ENCODE assay signal across 9 cellular contexts in the genomic region with DNA sequence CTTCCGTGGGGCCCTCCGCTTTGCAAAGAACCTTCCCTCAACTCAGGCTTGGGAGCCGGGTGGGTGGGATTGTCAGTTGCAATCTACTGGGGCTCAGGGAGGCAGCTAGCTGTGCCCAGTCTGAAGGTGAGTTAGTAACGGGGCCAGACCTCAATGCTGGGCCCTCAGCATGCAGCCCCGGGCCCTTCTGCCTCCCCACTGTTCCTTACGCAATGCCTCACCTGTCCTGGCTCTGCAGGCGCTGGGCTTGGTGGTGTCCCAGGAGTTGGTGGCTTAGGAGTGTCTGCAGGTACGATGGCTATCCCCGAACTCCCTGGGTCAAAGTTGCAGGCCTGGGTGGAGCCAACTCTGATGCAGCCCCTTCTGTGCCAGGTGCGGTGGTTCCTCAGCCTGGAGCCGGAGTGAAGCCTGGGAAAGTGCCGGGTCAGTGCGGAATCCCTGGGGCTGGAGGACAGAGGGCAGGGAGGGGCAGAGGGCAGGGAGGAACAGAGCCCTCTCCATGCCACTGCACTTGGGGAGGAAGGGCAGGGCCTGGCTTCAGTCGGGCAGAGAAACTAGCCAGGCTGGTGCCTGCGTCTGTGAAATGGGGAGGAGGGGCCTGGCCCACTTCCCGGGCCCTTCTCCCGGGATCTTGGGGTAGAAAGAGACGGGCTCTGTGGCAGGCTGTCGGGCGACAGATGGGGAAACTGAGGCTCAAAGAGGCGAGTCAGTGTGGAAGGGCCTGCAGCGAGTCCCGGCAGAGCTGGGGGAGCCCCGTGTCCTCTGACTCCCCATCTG. TPM values are rescaled to one million over a fixed set of nuclear protein-coding genes. Genes with fewer than 3 reads are reported as not detected.
DNase-seq lines count a peak whose midpoint lies in the region; ATAC-seq and TF ChIP-seq lines count a peak whose summit lies in the region.
"Had no signal": no experiment of that assay in that cellular context is flagged by ENCODE, and none has a peak within 500 bp of the region (broad histone marks: within the 10 kb centered on the region; RNA-seq: fewer than 3 reads in every experiment).

No MANE protein-coding gene starts in this region.

- H3K27me3 Mint-ChIP-seq in HFFc6 (ENCODE audit: insufficient read depth) (peaks cover 1% of the 10 kb centered on the region; the same call in 1 of the 2 replicates), WTC11 (ENCODE audit: low read depth) (no peaks in the 10 kb centered on the region)

- H3K9me3 Mint-ChIP-seq in HFFc6 (no peaks in the 10 kb centered on the region), WTC11 (no peaks in the 10 kb centered on the region)
- H3K9me3 Mint-ChIP-seq in stimulated activated effector memory CD8-positive, alpha-beta T cell treated with anti-CD3 and anti-CD28 coated beads, Interleukin-12 subunit alpha, Interleukin-12 subunit beta, amount 100 ng/mL, for 72 hours = no peaks in the 10 kb centered on the region

- intact Hi-C loops in left lung (cut with DNase I) = no loop called here

- CTCF ChIA-PET in WTC11 (lab: Charles Lee) = interaction anchor here (0.8 to 12.5 kb wide), 8 partner anchors 9 to 359 kb away, joined by 3 to 122 read pairs (median 6); a partner anchor contains a TSS

- H3K4me3 Mint-ChIP-seq in HFFc6 (no peak overlapping the region), WTC11 (peak overlapping the region; percentile 45)
- no peak overlapping the region for H3K4me3 Mint-ChIP-seq in stimulated activated effector memory CD8-positive, alpha-beta T cell treated with anti-CD3 and anti-CD28 coated beads, Interleukin-12 subunit alpha, Interleukin-12 subunit beta, amount 100 ng/mL, for 72 hours

- DNase-seq in HFFc6 (no peak), WTC11 (ENCODE audit: low spot score) (no peak), left lung (peak in 1 of 2 donors; percentile 70), DMS153 (lab: John Stamatoyannopoulos, UW) (no peak), dermis blood vessel endothelial cell (no peak)
- no peak for DNase-seq in stimulated activated effector memory CD8-positive, alpha-beta T cell treated with anti-CD3 and anti-CD28 coated beads, Interleukin-12 subunit alpha, Interleukin-12 subunit beta, amount 100 ng/mL, for 72 hours (ENCODE audit: low spot score in 2 of 2)
- DNase-seq: NCI-H1694 treated with DMSO at 0.1 percent for 48 hours had no signal

- H3K4me1 Mint-ChIP-seq in HFFc6 (ENCODE audit: low read depth) = peaks cover 7% of the 10 kb centered on the region
- peaks cover 48% of the 10 kb centered on the region for H3K4me1 Mint-ChIP-seq in WTC11
- no peaks in the 10 kb centered on the region for H3K4me1 Mint-ChIP-seq in stimulated activated effector memory CD8-positive, alpha-beta T cell treated with anti-CD3 and anti-CD28 coated beads, Interleukin-12 subunit alpha, Interleukin-12 subunit beta, amount 100 ng/mL, for 72 hours

- H3K4me3 ChIP-seq in left lung (no peak overlapping the region), stomach smooth muscle (ENCODE audit: low read length in 2 of 2) (peak overlapping the region in 1 of 2 donors; percentile 47)

- POLR2A ChIA-PET in WTC11 (lab: Charles Lee) = interaction anchor here (0.5 kb wide), 1 partner anchor 150 kb away, joined by 4 read pairs; no protein-coding TSS in a partner anchor

- H3K36me3 ChIP-seq in left lung (peaks cover 0 to 3% of the 10 kb centered on the region in 2 donors), stomach smooth muscle (ENCODE audit: control insufficient read depth in 2 of 2, insufficient read depth in 2 of 2, low read length in 2 of 2) (peaks cover 10 to 29% of the 10 kb centered on the region in 2 donors)
- H3K36me3 ChIP-seq: neutrophil had no signal

- TF ChIP-seq CTCF in HFFc6 (IDR thresholded peaks at IDR 0.05) = no peak
- no peak for TF ChIP-seq CTCF in WTC11 (IDR thresholded peaks at IDR 0.05)
- no peak for TF ChIP-seq CTCF in left lung (IDR thresholded peaks at IDR 0.05)

- H3K36me3 Mint-ChIP-seq in HFFc6 (ENCODE audit: low read depth) = peaks cover 4% of the 10 kb centered on the region; the same call in 1 of the 2 replicates
- H3K36me3 Mint-ChIP-seq in WTC11 = no peaks in the 10 kb centered on the region
- H3K36me3 Mint-ChIP-seq in stimulated activated effector memory CD8-positive, alpha-beta T cell treated with anti-CD3 and anti-CD28 coated beads, Interleukin-12 subunit alpha, Interleukin-12 subunit beta, amount 100 ng/mL, for 72 hours = no peaks in the 10 kb centered on the region

- no peaks in the 10 kb centered on the region for H3K27me3 ChIP-seq in left lung
- no peaks in the 10 kb centered on the region for H3K27me3 ChIP-seq in stomach smooth muscle (ENCODE audit: control insufficient read depth in 1 of 2, insufficient read depth in 2 of 2, low read length in 2 of 2)
- H3K27me3 ChIP-seq: neutrophil had no signal

- ATAC-seq in WTC11 (peak; percentile 40), left lung (peak; percentile 82)
- ATAC-seq in stimulated activated effector memory CD8-positive, alpha-beta T cell treated with anti-CD3 and anti-CD28 coated beads, Interleukin-12 subunit alpha, Interleukin-12 subunit beta, amount 100 ng/mL, for 72 hours = no peak

- H3K9me3 ChIP-seq in left lung (no peaks in the 10 kb centered on the region), stomach smooth muscle (ENCODE audit: control insufficient read depth in 2 of 2, low read length in 2 of 2) (no peaks in the 10 kb centered on the region)
- H3K9me3 ChIP-seq: neutrophil had no signal

- H3K27ac Mint-ChIP-seq in HFFc6 = peak overlapping the region; percentile 40; the same call in 1 of the 2 replicates
- H3K27ac Mint-ChIP-seq in WTC11 = peak overlapping the region; percentile 84
- no peak overlapping the region for H3K27ac Mint-ChIP-seq in stimulated activated effector memory CD8-positive, alpha-beta T cell treated with anti-CD3 and anti-CD28 coated beads, Interleukin-12 subunit alpha, Interleukin-12 subunit beta, amount 100 ng/mL, for 72 hours

- no peaks in the 10 kb centered on the region for H3K4me1 ChIP-seq in left lung
- peaks cover 37% of the 10 kb centered on the region for H3K4me1 ChIP-seq in stomach smooth muscle (ENCODE audit: control insufficient read depth, insufficient read depth, low read length)

- no peak overlapping the region for H3K27ac ChIP-seq in left lung
- peak overlapping the region; percentile 71 for H3K27ac ChIP-seq in stomach smooth muscle (ENCODE audit: low read length)
- H3K27ac ChIP-seq: neutrophil had no signal

- H3K9ac ChIP-seq in stomach smooth muscle (ENCODE audit: low read length in 2 of 2) = peak overlapping the region; percentile 26 to 29

TF ChIP-seq in WTC11, 78 proteins besides CTCF, POLR2A, EP300 and RAD21 (continues in another document):
- TF ChIP-seq, protein P1, sequence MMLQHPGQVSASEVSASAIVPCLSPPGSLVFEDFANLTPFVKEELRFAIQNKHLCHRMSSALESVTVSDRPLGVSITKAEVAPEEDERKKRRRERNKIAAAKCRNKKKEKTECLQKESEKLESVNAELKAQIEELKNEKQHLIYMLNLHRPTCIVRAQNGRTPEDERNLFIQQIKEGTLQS (CRISPR knock-in tag; conservative IDR thresholded peaks at IDR 0.05) = no peak
- TF ChIP-seq SP1 (CRISPR knock-in tag; conservative IDR thresholded peaks at IDR 0.05) (no peak), ZNF423 (CRISPR knock-in tag; IDR thresholded peaks at IDR 0.05) (peak; percentile 58; the same call in 1 of the 2 replicates), GABPB1 (CRISPR knock-in tag; IDR thresholded peaks at IDR 0.05) (no peak), ZNF263 (CRISPR knock-in tag; IDR thresholded peaks at IDR 0.05; ENCODE audit: low read depth) (no peak), MXD4 (CRISPR knock-in tag; IDR thresholded peaks at IDR 0.05; ENCODE audit: borderline replicate concordance) (no peak), FOXP1 (CRISPR knock-in tag; IDR thresholded peaks at IDR 0.05; ENCODE audit: borderline replicate concordance) (peak; percentile 35; the same call in 1 of the 2 replicates), NR2C2 (CRISPR knock-in tag; IDR thresholded peaks at IDR 0.05) (no peak), CREB1 (CRISPR knock-in tag; IDR thresholded peaks at IDR 0.05) (no peak), SMAD4 (CRISPR knock-in tag; IDR thresholded peaks at IDR 0.05) (no peak)
- TF ChIP-seq, protein P2, sequence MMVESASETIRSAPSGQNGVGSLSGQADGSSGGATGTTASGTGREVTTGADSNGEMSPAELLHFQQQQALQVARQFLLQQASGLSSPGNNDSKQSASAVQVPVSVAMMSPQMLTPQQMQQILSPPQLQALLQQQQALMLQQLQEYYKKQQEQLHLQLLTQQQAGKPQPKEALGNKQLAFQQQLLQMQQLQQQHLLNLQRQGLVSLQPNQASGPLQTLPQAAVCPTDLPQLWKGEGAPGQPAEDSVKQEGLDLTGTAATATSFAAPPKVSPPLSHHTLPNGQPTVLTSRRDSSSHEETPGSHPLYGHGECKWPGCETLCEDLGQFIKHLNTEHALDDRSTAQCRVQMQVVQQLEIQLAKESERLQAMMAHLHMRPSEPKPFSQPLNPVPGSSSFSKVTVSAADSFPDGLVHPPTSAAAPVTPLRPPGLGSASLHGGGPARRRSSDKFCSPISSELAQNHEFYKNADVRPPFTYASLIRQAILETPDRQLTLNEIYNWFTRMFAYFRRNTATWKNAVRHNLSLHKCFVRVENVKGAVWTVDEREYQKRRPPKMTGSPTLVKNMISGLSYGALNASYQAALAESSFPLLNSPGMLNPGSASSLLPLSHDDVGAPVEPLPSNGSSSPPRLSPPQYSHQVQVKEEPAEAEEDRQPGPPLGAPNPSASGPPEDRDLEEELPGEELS (CRISPR knock-in tag; IDR thresholded peaks at IDR 0.05) = no peak; the same call in 1 of the 2 replicates
- TF ChIP-seq, protein P3, sequence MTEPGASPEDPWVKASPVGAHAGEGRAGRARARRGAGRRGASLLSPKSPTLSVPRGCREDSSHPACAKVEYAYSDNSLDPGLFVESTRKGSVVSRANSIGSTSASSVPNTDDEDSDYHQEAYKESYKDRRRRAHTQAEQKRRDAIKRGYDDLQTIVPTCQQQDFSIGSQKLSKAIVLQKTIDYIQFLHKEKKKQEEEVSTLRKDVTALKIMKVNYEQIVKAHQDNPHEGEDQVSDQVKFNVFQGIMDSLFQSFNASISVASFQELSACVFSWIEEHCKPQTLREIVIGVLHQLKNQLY (CRISPR knock-in tag; IDR thresholded peaks at IDR 0.05) = no peak
- TF ChIP-seq, protein P4, sequence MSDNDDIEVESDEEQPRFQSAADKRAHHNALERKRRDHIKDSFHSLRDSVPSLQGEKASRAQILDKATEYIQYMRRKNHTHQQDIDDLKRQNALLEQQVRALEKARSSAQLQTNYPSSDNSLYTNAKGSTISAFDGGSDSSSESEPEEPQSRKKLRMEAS (CRISPR knock-in tag; IDR thresholded peaks at IDR 0.05) = 0 out of 2 replicates have a peak, but pooled peaks have one; percentile 19

RNA-seq across cellular contexts. Expression of a gene that starts 15.0 kb away (rescaled TPM):
- 10 to 100 TPM in 5 of 6 experiments, 1 to 10 TPM in 1; 4.7 to 25.8 (median 19.1) TPM for total RNA-seq in HFFc6 (2021; fragmentation: NEBNext Ultra II Directional; extraction: Animal tissue kit (Norgen Biotek cat#: 25700))
- 3.3 to 5.4 TPM (median 3.9 TPM) in 3 replicates for total RNA-seq in WTC11 (2021)
- total RNA-seq in left lung = 100 to 1,000 TPM; 202 to 673 TPM
- 4.4 and 5.4 TPM in 2 replicates for total RNA-seq in dermis blood vessel endothelial cell

RNA-seq across cellular contexts. Expression of a gene that starts 40.7 kb away (rescaled TPM):
- 10 to 100 TPM; 57.8 to 75.6 (median 67.2) TPM for total RNA-seq in HFFc6 (2021; fragmentation: NEBNext Ultra II Directional; extraction: Animal tissue kit (Norgen Biotek cat#: 25700))
- total RNA-seq in WTC11 (2021) = 85.4 to 92.1 TPM (median 90.6 TPM) in 3 replicates
- total RNA-seq in left lung = 10 to 100 TPM; 40.8 to 47.2 TPM
- total RNA-seq in dermis blood vessel endothelial cell = 20.4 and 32.7 TPM in 2 replicates

Comparison
In these comparisons a context has a peak if more than half of its experiments do, and no peak if none do; other contexts are left out.
1. RNA of a gene that starts 15.0 kb away (total RNA-seq): 202 to 673 TPM in left lung; 4.7 to 25.8 TPM in HFFc6, 4.4 to 5.4 TPM in dermis blood vessel endothelial cell and 3.3 to 5.4 TPM in WTC11; every median in the first group is over 4 times any median in the second.